In the genomic region with DNA sequence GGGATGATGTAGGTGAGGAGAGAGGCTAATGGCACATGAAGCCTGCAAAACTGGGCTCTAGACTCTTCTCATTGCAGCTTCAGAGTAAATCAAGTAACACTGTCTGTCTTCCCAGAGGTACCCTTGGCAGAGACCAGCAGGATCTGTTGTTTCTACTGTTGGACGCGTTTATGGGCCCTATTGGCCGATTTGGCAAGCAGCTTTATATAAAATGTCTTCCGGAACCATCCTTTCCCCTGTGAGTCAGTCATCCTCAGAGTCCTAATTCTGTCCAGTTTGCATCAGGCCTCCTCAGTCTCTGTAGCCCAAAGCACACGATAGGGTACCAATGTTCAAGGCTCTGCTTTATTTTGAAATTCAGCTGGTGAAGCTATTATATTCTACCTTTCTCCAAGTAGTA, we compare ENCODE assay signal across 30 cellular contexts.
"Had no signal": no experiment of that assay in that cellular context is flagged by ENCODE, and none has a peak within 500 bp of the region (broad histone marks: within the 10 kb centered on the region; RNA-seq: fewer than 3 reads in every experiment).

No MANE protein-coding gene starts in this region.

- H3K9me3 ChIP-seq: ascending aorta had no signal

- H3K27me3 ChIP-seq: ascending aorta had no signal

- H3K27ac ChIP-seq: ascending aorta, cardiac muscle cell, WERI-Rb-1 had no signal

- H3K4me3 ChIP-seq: ascending aorta, cardiac muscle cell had no signal

- ATAC-seq: activated CD4-positive, alpha-beta T cell treated with anti-CD3 and anti-CD28 coated beads for 36 hours; activated CD4-positive, CD25-positive, alpha-beta regulatory T cell treated with anti-CD3 and anti-CD28 coated beads, Interleukin-2, amount 50 U/mL, for 24 hours; activated CD8-positive, alpha-beta memory T cell treated with anti-CD3 and anti-CD28 coated beads, Interleukin-2, amount 10 ng/mL, durations not matched to agents 7 days and 5 days; activated CD8-positive, alpha-beta T cell treated with anti-CD3 and anti-CD28 coated beads, Interleukin-2, amount 10 ng/mL, durations not matched to agents 7 days and 5 days; activated naive CD8-positive, alpha-beta T cell treated with anti-CD3 and anti-CD28 coated beads, Interleukin-2, amount 50 U/mL, for 24 hours; T-cell; WTC11 had no signal

- H3K36me3 ChIP-seq: ascending aorta, cardiac muscle cell, WERI-Rb-1 had no signal

- DNase-seq: activated CD4-positive, alpha-beta memory T cell treated with anti-CD3 and anti-CD28 coated beads, Interleukin-2, amount 10 ng/mL, durations not matched to agents 7 days and 5 days; activated CD4-positive, alpha-beta T cell treated with anti-CD3 and anti-CD28 coated beads for 1 hour; activated CD4-positive, alpha-beta T cell treated with anti-CD3 and anti-CD28 coated beads for 36 hours; activated CD4-positive, alpha-beta T cell treated with anti-CD3 and anti-CD28 coated beads for 48 hours; activated CD4-positive, alpha-beta T cell treated with anti-CD3 and anti-CD28 coated beads, Interleukin-2, amount 10 ng/mL, durations not matched to agents 7 days and 5 days; activated CD4-positive, alpha-beta T cell treated with anti-CD3 and anti-CD28 coated beads, Interleukin-2, amount 50 U/mL, for 48 hours; activated CD4-positive, CD25-positive, alpha-beta regulatory T cell; activated CD8-positive, alpha-beta memory T cell treated with anti-CD3 and anti-CD28 coated beads for 24 hours; activated CD8-positive, alpha-beta memory T cell treated with anti-CD3 and anti-CD28 coated beads, Interleukin-2, amount 10 ng/mL, durations not matched to agents 7 days and 5 days; activated CD8-positive, alpha-beta memory T cell treated with anti-CD3 and anti-CD28 coated beads, Interleukin-2, amount 50 U/mL, for 48 hours; activated CD8-positive, alpha-beta T cell treated with anti-CD3 and anti-CD28 coated beads, Interleukin-2, amount 10 ng/mL, durations not matched to agents 7 days and 5 days; activated effector memory CD4-positive, alpha-beta T cell treated with Interleukin-2 at 50 U/mL for 16 hours; activated gamma-delta T cell; activated naive CD4-positive, alpha-beta T cell treated with anti-CD3 and anti-CD28 coated beads, Interleukin-2, amount 10 ng/mL, durations not matched to agents 7 days and 5 days; activated naive CD4-positive, alpha-beta T cell treated with Interleukin-2 at 50 U/mL for 16 hours; activated naive CD8-positive, alpha-beta T cell treated with anti-CD3 and anti-CD28 coated beads, Interleukin-2, amount 10 ng/mL, durations not matched to agents 7 days and 5 days; activated naive CD8-positive, alpha-beta T cell treated with anti-CD3 and anti-CD28 coated beads, Interleukin-2, amount 50 U/mL, for 24 hours; activated T-cell treated with anti-CD3 and anti-CD28 coated beads, Interleukin-2, amount 50 U/mL, for 24 hours; activated T-cell treated with anti-CD3 and anti-CD28 coated beads, Interleukin-2, amount 50 U/mL, for 48 hours; amygdala; anterior cingulate cortex; T-cell; T-helper 2 cell; T-helper 9 cell; WERI-Rb-1 had no signal

- FAIRE-seq: bronchial epithelial cell had no signal

- H3K4me1 ChIP-seq: ascending aorta had no signal
